ENCODE assay signal across 9 cellular contexts in genomic region chr6:32432050-32432450, GRCh38. TPM values are rescaled to one million over a fixed set of nuclear protein-coding genes. Genes with fewer than 3 reads are reported as not detected.
A peak's percentile ranks its signal among the peaks of the same experiment; 100 is the strongest.
DNase-seq lines count a peak whose midpoint lies in the region; ATAC-seq and TF ChIP-seq lines count a peak whose summit lies in the region.
"Had no signal": no experiment of that assay in that cellular context is flagged by ENCODE, and none has a peak within 500 bp of the region (broad histone marks: within the 10 kb centered on the region; RNA-seq: fewer than 3 reads in every experiment).

No MANE protein-coding gene starts in this region.

- DNase-seq in GM03348 (ENCODE audit: low spot score) (peak; percentile 25), NB4 (ENCODE audit: low read depth) (peak; percentile 40), colonic mucosa (no peak), osteoblast (ENCODE audit: insufficient read length, low spot score, missing footprints) (peak; percentile 61)
- no peak for DNase-seq in effector CD4-positive, alpha-beta T cell

- no peaks in the 10 kb centered on the region for H3K36me3 ChIP-seq in colonic mucosa
- H3K36me3 ChIP-seq in osteoblast (ENCODE audit: insufficient read depth, low read length), result no peaks in the 10 kb centered on the region

- H3K9me3 ChIP-seq in colonic mucosa (no peaks in the 10 kb centered on the region), osteoblast (ENCODE audit: low read depth, low read length) (no peaks in the 10 kb centered on the region)

- H3K27ac ChIP-seq in colonic mucosa (no peak overlapping the region), osteoblast (ENCODE audit: low read depth, low read length) (no peak overlapping the region)

- no peaks in the 10 kb centered on the region for H4K20me1 ChIP-seq in osteoblast (ENCODE audit: insufficient read depth, low read length)

- no peak for TF ChIP-seq POLR2A in NB4 (IDR thresholded peaks at IDR 0.05; ENCODE audit: extremely low read depth, insufficient read length)

- H3K4me3 ChIP-seq in NB4 (ENCODE audit: low read depth, low read length) (no peak overlapping the region), colonic mucosa (no peak overlapping the region), osteoblast (ENCODE audit: insufficient read depth, low read length) (no peak overlapping the region)

- H3K9ac ChIP-seq in colonic mucosa (ENCODE audit: low read depth in 2 of 2, low read length in 2 of 2), result no peak overlapping the region

- intact Hi-C loops in colonic mucosa (cut with DNase I), result loop anchor here (5.0 kb wide), 1 partner anchor 270 kb away; no protein-coding TSS in a partner anchor

- H2AFZ ChIP-seq in osteoblast (ENCODE audit: low read length), result no peak overlapping the region

- no peaks in the 10 kb centered on the region for H3K27me3 ChIP-seq in colonic mucosa
- peaks cover 3% of the 10 kb centered on the region for H3K27me3 ChIP-seq in osteoblast (ENCODE audit: insufficient read depth, low read length)

- H3K4me1 ChIP-seq in colonic mucosa (no peaks in the 10 kb centered on the region), osteoblast (ENCODE audit: insufficient read depth, low read length) (no peaks in the 10 kb centered on the region)

- ATAC-seq in GM21825 (IDR thresholded peaks at IDR 0.05; ENCODE audit: unreplicated experiment) (no peak), HG03196 (IDR thresholded peaks at IDR 0.05; ENCODE audit: unreplicated experiment) (no peak), HG03108 (IDR thresholded peaks at IDR 0.05; ENCODE audit: unreplicated experiment) (no peak)
- ATAC-seq: naive thymus-derived CD8-positive, alpha-beta T cell had no signal

- TF ChIP-seq CTCF in NB4 (IDR thresholded peaks at IDR 0.05; ENCODE audit: low read depth, low read length), result no peak
- peak; percentile 37 for TF ChIP-seq CTCF in colonic mucosa (IDR thresholded peaks at IDR 0.05)
- TF ChIP-seq CTCF in osteoblast (IDR thresholded peaks at IDR 0.05; ENCODE audit: extremely low read depth, low read depth, low read length), result peak; percentile 44

- no peaks in the 10 kb centered on the region for H3K79me2 ChIP-seq in osteoblast (ENCODE audit: insufficient read depth, low read length)

- no peak overlapping the region for H3K4me2 ChIP-seq in osteoblast (ENCODE audit: insufficient read depth, low read length)

RNA-seq across cellular contexts. Expression of gene HLA-DRA, which starts 7.6 kb away (rescaled TPM):
- 100 to 1,000 TPM in 1 of 2 donors, 10 to 100 TPM in 1; 44.3 to 185 TPM for total RNA-seq in colonic mucosa
- 5.8 and 50.7 TPM in 2 replicates for total RNA-seq in osteoblast

RNA-seq across cellular contexts. Expression of gene BTNL2, which starts 25.1 kb away (rescaled TPM):
- total RNA-seq in colonic mucosa (not detected), osteoblast (not detected in 2 replicates)
- total RNA-seq: naive thymus-derived CD8-positive, alpha-beta T cell had no signal

Comparison
In these comparisons a context has a peak if more than half of its experiments do, and no peak if none do; other contexts are left out.
1. DNase-seq: peak in GM03348 (single experiment), NB4 (single experiment) and osteoblast (single experiment); none in colonic mucosa (single experiment) and effector CD4-positive, alpha-beta T cell (single experiment).